In the genomic region with DNA sequence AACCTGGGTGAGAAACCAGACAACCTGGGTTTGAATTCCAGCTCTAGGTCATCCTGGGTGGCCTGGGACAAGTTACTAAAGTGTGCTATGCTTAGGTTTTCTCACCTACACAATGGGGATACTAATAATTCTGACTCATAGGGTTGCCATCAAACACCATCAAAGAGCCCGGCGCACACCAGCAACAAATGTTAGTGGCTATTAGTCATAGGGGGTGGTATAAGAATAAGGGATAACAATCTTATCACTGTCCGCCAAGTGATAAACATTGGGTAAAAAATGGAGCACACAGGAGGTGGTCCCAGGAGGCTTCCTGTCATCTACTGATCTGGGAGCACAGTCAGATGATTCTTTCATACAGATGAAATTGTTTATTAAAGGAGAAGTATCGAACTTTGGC, we compare ENCODE assay signal across 21 cellular contexts.
DNase-seq lines count a peak whose midpoint lies in the region; ATAC-seq and TF ChIP-seq lines count a peak whose summit lies in the region.
"Had no signal": no experiment of that assay in that cellular context is flagged by ENCODE, and none has a peak within 500 bp of the region (broad histone marks: within the 10 kb centered on the region; RNA-seq: fewer than 3 reads in every experiment).

No MANE protein-coding gene starts in this region.

- intact Hi-C loops in psoas muscle (cut with DNase I): no loop called here

- WGBS in psoas muscle, 3 donors: 91 to 95% (median 94%) methylated on average over 4 of the region's 4 CpGs

- peak overlapping the region; percentile 68 for H3K4me3 Mint-ChIP-seq in HFFc6
- H3K4me3 Mint-ChIP-seq: CD4-positive, CD25-positive, alpha-beta regulatory T cell; GM23338 had no signal

- H3K4me1 ChIP-seq in ACC112 (ENCODE audit: control insufficient read depth, insufficient read depth, low read length, unreplicated experiment) (peaks cover 76% of the 10 kb centered on the region), psoas muscle (peaks cover 3% of the 10 kb centered on the region)
- H3K4me1 ChIP-seq: ascending aorta had no signal

- peaks cover 2% of the 10 kb centered on the region; the same call in 1 of the 2 replicates for H3K27me3 Mint-ChIP-seq in HFFc6 (ENCODE audit: insufficient read depth)
- H3K27me3 Mint-ChIP-seq: CD4-positive, CD25-positive, alpha-beta regulatory T cell had no signal

- H3K4me3 ChIP-seq in ACC112 (ENCODE audit: low read depth, low read length) (no peak overlapping the region), fibroblast of the aortic adventitia (ENCODE audit: low read depth, low read length) (no peak overlapping the region), psoas muscle (no peak overlapping the region)
- H3K4me3 ChIP-seq: ascending aorta, coronary artery, GM23338, skin epidermis, upper lobe of left lung had no signal

- peaks cover 56% of the 10 kb centered on the region for H3K4me1 Mint-ChIP-seq in HFFc6 (ENCODE audit: low read depth)
- H3K4me1 Mint-ChIP-seq: GM23338 had no signal

- H3K36me3 ChIP-seq in ACC112 (ENCODE audit: insufficient read depth, low read length) (peaks cover 48% of the 10 kb centered on the region; the same call in 1 of the 2 replicates), psoas muscle (ENCODE audit: insufficient read depth in 1 of 2, low read depth in 1 of 2) (peaks cover 0 to 36% of the 10 kb centered on the region in 2 donors)
- H3K36me3 ChIP-seq: upper lobe of left lung had no signal

- ATAC-seq in psoas muscle: no peak
- no peak for ATAC-seq in HG02870 (IDR thresholded peaks at IDR 0.05; ENCODE audit: unreplicated experiment)
- ATAC-seq: GM23338 had no signal

- no peak overlapping the region for H2AFZ ChIP-seq in ACC112 (ENCODE audit: low read length, unreplicated experiment)
- H2AFZ ChIP-seq: GM23338, parathyroid adenoma had no signal

- DNase-seq in HFFc6 (peak; percentile 78), amniotic epithelial cell (ENCODE audit: low read depth) (peak; percentile 76), fibroblast of the aortic adventitia (ENCODE audit: low read depth) (peak; percentile 66), NOMO-1 treated with DMSO at 0.1 percent for 48 hours (lab: John Stamatoyannopoulos, UW; ENCODE audit: unreplicated experiment) (no peak), psoas muscle (no peak)
- no peak for DNase-seq in activated naive CD4-positive, alpha-beta T cell treated with Interleukin-2 at 50 U/mL for 16 hours
- DNase-seq: activated gamma-delta T cell treated with Interleukin-2 at 50 U/mL for 16 hours; CD4-positive, CD25-positive, alpha-beta regulatory T cell; NCI-H2081 treated with DMSO at 0.1 percent for 48 hours; NCI-H524 treated with DMSO at 0.1 percent for 48 hours; stimulated activated CD4-positive, alpha-beta T cell treated with anti-CD3 and anti-CD28 coated beads, Interleukin-4, amount 100 ng/mL, for 1 hour; T-helper 9 cell; upper lobe of left lung had no signal

- peaks cover 2% of the 10 kb centered on the region for H3K79me2 ChIP-seq in ACC112 (ENCODE audit: control insufficient read depth, insufficient read depth, low read length, unreplicated experiment)
- H3K79me2 ChIP-seq: parathyroid adenoma had no signal

- H3K9me3 Mint-ChIP-seq in HFFc6: no peaks in the 10 kb centered on the region
- H3K9me3 Mint-ChIP-seq: CD4-positive, CD25-positive, alpha-beta regulatory T cell; GM23338 had no signal

- peak overlapping the region; percentile 96 for H3K27ac Mint-ChIP-seq in HFFc6
- H3K27ac Mint-ChIP-seq: CD4-positive, CD25-positive, alpha-beta regulatory T cell; GM23338 had no signal

- no peaks in the 10 kb centered on the region for H3K9me3 ChIP-seq in psoas muscle
- H3K9me3 ChIP-seq: ascending aorta, upper lobe of left lung had no signal

- peaks cover 47% of the 10 kb centered on the region for H3K36me3 Mint-ChIP-seq in HFFc6 (ENCODE audit: low read depth)
- H3K36me3 Mint-ChIP-seq: CD4-positive, CD25-positive, alpha-beta regulatory T cell had no signal

- peak overlapping the region; percentile 98 for H3K27ac ChIP-seq in ACC112 (ENCODE audit: low read depth, low read length)
- H3K27ac ChIP-seq in psoas muscle: no peak overlapping the region
- H3K27ac ChIP-seq: ascending aorta, coronary artery, epithelial cell of prostate, parathyroid adenoma had no signal

- TF ChIP-seq CTCF in HFFc6 (IDR thresholded peaks at IDR 0.05) (no peak), fibroblast of the aortic adventitia (IDR thresholded peaks at IDR 0.05; ENCODE audit: insufficient read depth, low read length) (no peak), psoas muscle (IDR thresholded peaks at IDR 0.05) (no peak)

- H3K27me3 ChIP-seq in ACC112 (ENCODE audit: insufficient read depth, low read length): no peaks in the 10 kb centered on the region
- H3K27me3 ChIP-seq in psoas muscle (ENCODE audit: insufficient read depth in 3 of 3, low read length in 2 of 3): no peaks in the 10 kb centered on the region
- H3K27me3 ChIP-seq: ascending aorta, upper lobe of left lung had no signal

Comparison
In these comparisons a context has a peak if more than half of its experiments do, and no peak if none do; other contexts are left out.
1. DNase-seq: peak in HFFc6 (single experiment), amniotic epithelial cell (single experiment) and fibroblast of the aortic adventitia (single experiment); none in NOMO-1 treated with DMSO at 0.1 percent for 48 hours (single experiment), psoas muscle (0 of 2) and activated naive CD4-positive, alpha-beta T cell treated with Interleukin-2 at 50 U/mL for 16 hours (single experiment).